ENCODE assay signal across 9 cellular contexts in the genomic region with DNA sequence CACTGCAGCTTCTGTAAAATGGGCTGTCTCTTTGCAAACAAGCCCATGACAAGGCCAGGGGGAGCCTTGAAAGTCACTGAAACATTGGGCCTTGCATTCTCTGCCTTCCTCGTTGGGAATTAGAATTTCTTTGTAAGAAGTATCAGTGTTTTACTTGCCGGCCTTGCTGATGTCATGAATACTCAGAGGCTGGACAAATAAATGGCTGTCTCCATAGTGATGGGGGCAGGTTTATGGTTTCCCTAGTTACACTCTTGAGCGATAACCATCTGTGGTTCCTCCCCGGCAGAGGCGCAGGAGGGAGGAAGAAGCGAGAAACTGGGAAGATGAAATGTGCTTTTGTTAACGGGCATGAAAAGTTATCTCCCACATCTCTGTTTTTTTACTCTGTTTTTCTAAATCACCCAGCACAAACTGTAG.
DNase-seq lines count a peak whose midpoint lies in the region; ATAC-seq and TF ChIP-seq lines count a peak whose summit lies in the region.
"Had no signal": no experiment of that assay in that cellular context is flagged by ENCODE, and none has a peak within 500 bp of the region (broad histone marks: within the 10 kb centered on the region; RNA-seq: fewer than 3 reads in every experiment).

No MANE protein-coding gene starts in this region.

- H2AFZ ChIP-seq in GM23338 = no peak overlapping the region

- no peaks in the 10 kb centered on the region for H3K36me3 Mint-ChIP-seq in GM23338 (ENCODE audit: low read depth)

- DNase-seq in BE2C = peak; percentile 67
- DNase-seq in NCI-H187 treated with DMSO at 0.1 percent for 48 hours (lab: John Stamatoyannopoulos, UW) = peak; percentile 22
- peak; percentile 79 for DNase-seq in fibroblast of peridontal ligament (ENCODE audit: extremely low read depth)
- DNase-seq in GM23338 (ENCODE audit: low spot score) = no peak
- DNase-seq in ACHN = no peak
- DNase-seq in pons (ENCODE audit: low spot score) = no peak
- no peak for DNase-seq in suprapubic skin (ENCODE audit: low spot score in 2 of 2)

- H3K27me3 ChIP-seq in BE2C = no peaks in the 10 kb centered on the region
- H3K27me3 ChIP-seq in GM23338 (ENCODE audit: insufficient read depth) = no peaks in the 10 kb centered on the region
- no peaks in the 10 kb centered on the region for H3K27me3 ChIP-seq in suprapubic skin

- H3F3A ChIP-seq in GM23338 (replicated peaks; ENCODE audit: low read depth) = no peaks in the 10 kb centered on the region

- H3K9me2 ChIP-seq in GM23338 (ENCODE audit: insufficient read depth) = no peaks in the 10 kb centered on the region

- H3K9me3 Mint-ChIP-seq in GM23338 = no peaks in the 10 kb centered on the region

- H3K4me2 ChIP-seq in GM23338 = no peak overlapping the region

- no peak overlapping the region for H3K27ac Mint-ChIP-seq in GM23338

- TF ChIP-seq EP300 in suprapubic skin (IDR thresholded peaks at IDR 0.05) = no peak

- no peak for TF ChIP-seq POLR2A in suprapubic skin (IDR thresholded peaks at IDR 0.05)

- H3K79me2 ChIP-seq in GM23338 (replicated peaks; ENCODE audit: insufficient read depth) = no peaks in the 10 kb centered on the region

- peaks cover 8% of the 10 kb centered on the region for H3K27me3 Mint-ChIP-seq in GM23338 (ENCODE audit: insufficient read depth, low read depth, poor library complexity)

- no peaks in the 10 kb centered on the region for H4K20me1 ChIP-seq in GM23338 (replicated peaks; ENCODE audit: insufficient read depth)

- H3K27ac ChIP-seq in GM23338 (ENCODE audit: low read depth) (no peak overlapping the region), suprapubic skin (no peak overlapping the region)
- H3K27ac ChIP-seq: neutrophil had no signal

- 49% methylated on average over 7 of the region's 7 CpGs for WGBS in suprapubic skin

- peak; percentile 82 for ATAC-seq in GM19395 (IDR thresholded peaks at IDR 0.05; ENCODE audit: unreplicated experiment)
- ATAC-seq in GM23338 = no peak

- peaks cover 40% of the 10 kb centered on the region for H3K4me1 ChIP-seq in BE2C
- peaks cover 3% of the 10 kb centered on the region; the same call in 1 of the 2 replicates for H3K4me1 ChIP-seq in GM23338 (ENCODE audit: insufficient read depth)
- no peaks in the 10 kb centered on the region for H3K4me1 ChIP-seq in suprapubic skin

- TF ChIP-seq CTCF in BE2C (IDR thresholded peaks at IDR 0.05; ENCODE audit: low read depth, low read length) (no peak), GM23338 (conservative IDR thresholded peaks at IDR 0.05; ENCODE audit: low read depth in 2 of 2) (no peak), suprapubic skin (IDR thresholded peaks at IDR 0.05) (no peak)

- H3K9me3 ChIP-seq in BE2C (no peaks in the 10 kb centered on the region), suprapubic skin (no peaks in the 10 kb centered on the region)
- H3K9me3 ChIP-seq: neutrophil had no signal

- no peak overlapping the region for H3K4me3 Mint-ChIP-seq in GM23338

- peak overlapping the region; percentile 41 for H3K4me3 ChIP-seq in BE2C (ENCODE audit: low read depth, low read length)
- no peak overlapping the region for H3K4me3 ChIP-seq in GM23338
- H3K4me3 ChIP-seq in suprapubic skin = no peak overlapping the region

- in situ Hi-C loops in ACHN (cut with HindIII; ENCODE audit: low pct_ligation_motif_present, low pct_unique_long_range_greater_than_20kb, low sequenced_read_pairs) = no loop called here

- H3K36me3 ChIP-seq in BE2C (no peaks in the 10 kb centered on the region), GM23338 (ENCODE audit: insufficient read depth) (no peaks in the 10 kb centered on the region), suprapubic skin (no peaks in the 10 kb centered on the region)
- H3K36me3 ChIP-seq: neutrophil had no signal

- H3K4me1 Mint-ChIP-seq in GM23338 = peaks cover 10% of the 10 kb centered on the region; the same call in 2 of the 3 replicates

TF ChIP-seq in GM23338, 12 proteins besides CTCF, POLR2A, EP300 and RAD21:
- no peak for TF ChIP-seq EZH2phosphoT487 (IDR thresholded peaks at IDR 0.05; ENCODE audit: unreplicated experiment)

Comparison
In these comparisons a context has a peak if more than half of its experiments do, and no peak if none do; other contexts are left out.
1. DNase-seq: peak in BE2C (single experiment), NCI-H187 treated with DMSO at 0.1 percent for 48 hours (single experiment) and fibroblast of peridontal ligament (single experiment); none in GM23338 (single experiment), ACHN (single experiment), pons (single experiment) and suprapubic skin (0 of 2).